In the genomic region with DNA sequence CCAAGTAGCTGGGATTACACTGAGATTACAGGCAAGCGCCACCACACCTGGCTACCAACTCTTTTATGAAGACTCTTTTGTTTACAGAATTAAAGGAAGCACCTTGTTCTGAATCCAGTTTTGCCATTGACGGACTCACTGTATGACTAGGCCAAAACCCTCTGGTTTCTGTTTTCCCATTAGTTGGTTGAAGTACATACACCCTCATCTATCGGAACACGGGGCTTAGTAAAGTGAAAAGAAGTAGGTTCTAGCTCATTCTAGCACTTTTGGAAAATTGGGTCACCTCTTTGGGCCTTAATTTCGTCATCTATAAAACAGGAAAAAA, we compare ENCODE assay signal across 7 cellular contexts.
A peak's percentile ranks its signal among the peaks of the same experiment; 100 is the strongest.
DNase-seq lines count a peak whose midpoint lies in the region; ATAC-seq and TF ChIP-seq lines count a peak whose summit lies in the region.

No MANE protein-coding gene starts in this region.

- H3K36me3 Mint-ChIP-seq in HFFc6 (ENCODE audit: low read depth) (peaks cover 13% of the 10 kb centered on the region), WTC11 (peaks cover 9% of the 10 kb centered on the region)
- H3K36me3 Mint-ChIP-seq in stimulated activated memory B cell treated with anti-CD40 and anti-IgM and Interleukin-4, amounts not matched to agents 10 μg/mL and 1 μg/mL and 100 μg/mL, for 72 hours, result peaks cover 6% of the 10 kb centered on the region

- H3K27me3 Mint-ChIP-seq in HFFc6 (ENCODE audit: insufficient read depth), result peaks cover 2% of the 10 kb centered on the region
- H3K27me3 Mint-ChIP-seq in WTC11 (ENCODE audit: low read depth), result no peaks in the 10 kb centered on the region
- H3K27me3 Mint-ChIP-seq in stimulated activated memory B cell treated with anti-CD40 and anti-IgM and Interleukin-4, amounts not matched to agents 10 μg/mL and 1 μg/mL and 100 μg/mL, for 72 hours, result no peaks in the 10 kb centered on the region

- H3K9ac ChIP-seq in iPS-15b (ENCODE audit: low read depth, low read length), result peak overlapping the region; percentile 26

- DNase-seq in HFFc6 (no peak), WTC11 (ENCODE audit: low spot score) (no peak)
- no peak for DNase-seq in stimulated activated naive CD4-positive, alpha-beta T cell (lab: John Stamatoyannopoulos, UW)

- H3K4me1 Mint-ChIP-seq in HFFc6 (ENCODE audit: low read depth) (peaks cover 7% of the 10 kb centered on the region), WTC11 (peaks cover 20% of the 10 kb centered on the region)
- H3K4me1 Mint-ChIP-seq in stimulated activated memory B cell treated with anti-CD40 and anti-IgM and Interleukin-4, amounts not matched to agents 10 μg/mL and 1 μg/mL and 100 μg/mL, for 72 hours, result peaks cover 16% of the 10 kb centered on the region

- H3K9me3 ChIP-seq in iPS-15b (ENCODE audit: control insufficient read depth, insufficient read depth, low read length), result no peaks in the 10 kb centered on the region

- no peaks in the 10 kb centered on the region for H3K36me3 ChIP-seq in iPS-15b (ENCODE audit: control insufficient read depth, insufficient read depth, low read length)

- peak overlapping the region; percentile 96 for H3K4me3 Mint-ChIP-seq in HFFc6
- H3K4me3 Mint-ChIP-seq in WTC11, result peak overlapping the region; percentile 93
- H3K4me3 Mint-ChIP-seq in stimulated activated memory B cell treated with anti-CD40 and anti-IgM and Interleukin-4, amounts not matched to agents 10 μg/mL and 1 μg/mL and 100 μg/mL, for 72 hours, result peak overlapping the region; percentile 89

- H3K4me3 ChIP-seq in iPS-15b (ENCODE audit: low read depth, low read length), result peak overlapping the region; percentile 35

- TF ChIP-seq CTCF in HFFc6 (IDR thresholded peaks at IDR 0.05), result no peak
- TF ChIP-seq CTCF in WTC11 (IDR thresholded peaks at IDR 0.05), result no peak

- H3K27ac Mint-ChIP-seq in HFFc6 (peak overlapping the region; percentile 97), WTC11 (peak overlapping the region; percentile 67)
- H3K27ac Mint-ChIP-seq in stimulated activated memory B cell treated with anti-CD40 and anti-IgM and Interleukin-4, amounts not matched to agents 10 μg/mL and 1 μg/mL and 100 μg/mL, for 72 hours, result peak overlapping the region; percentile 87

- no peaks in the 10 kb centered on the region for H3K9me3 Mint-ChIP-seq in HFFc6
- no peaks in the 10 kb centered on the region for H3K9me3 Mint-ChIP-seq in WTC11
- no peaks in the 10 kb centered on the region for H3K9me3 Mint-ChIP-seq in stimulated activated memory B cell treated with anti-CD40 and anti-IgM and Interleukin-4, amounts not matched to agents 10 μg/mL and 1 μg/mL and 100 μg/mL, for 72 hours

- no peak for TF ChIP-seq POLR2A in GM18505 (IDR thresholded peaks at IDR 0.05; ENCODE audit: borderline replicate concordance, extremely low read depth, insufficient read depth, insufficient read length)

- ATAC-seq in WTC11 (no peak), HG03342 (IDR thresholded peaks at IDR 0.05; ENCODE audit: unreplicated experiment) (no peak), GM18505 (IDR thresholded peaks at IDR 0.05; ENCODE audit: unreplicated experiment) (no peak)
- no peak for ATAC-seq in stimulated activated memory B cell treated with anti-CD40 and anti-IgM and Interleukin-4, amounts not matched to agents 10 μg/mL and 1 μg/mL and 100 μg/mL, for 72 hours

- POLR2A ChIA-PET in WTC11 (lab: Charles Lee), result no interaction called here

- no peaks in the 10 kb centered on the region for H3K4me1 ChIP-seq in iPS-15b (ENCODE audit: control insufficient read depth, insufficient read depth, low read length)

- CTCF ChIA-PET in WTC11 (lab: Charles Lee), result interaction anchor here (0.9 kb wide), 1 partner anchor 72 kb away, joined by 4 read pairs; no protein-coding TSS in a partner anchor

- H3K27me3 ChIP-seq in iPS-15b (ENCODE audit: control insufficient read depth, insufficient read depth, low read length), result no peaks in the 10 kb centered on the region

TF ChIP-seq in WTC11, 78 proteins besides CTCF, POLR2A, EP300 and RAD21:
- TF ChIP-seq ZNF317 (CRISPR knock-in tag; IDR thresholded peaks at IDR 0.05; ENCODE audit: borderline replicate concordance, low read depth) (no peak), ATF1 (CRISPR knock-in tag; IDR thresholded peaks at IDR 0.05) (no peak), TEAD1 (CRISPR knock-in tag; IDR thresholded peaks at IDR 0.05) (no peak), ETV6 (CRISPR knock-in tag; IDR thresholded peaks at IDR 0.05) (no peak), ESRRA (CRISPR knock-in tag; IDR thresholded peaks at IDR 0.05; ENCODE audit: borderline replicate concordance) (no peak), ZNF121 (CRISPR knock-in tag; IDR thresholded peaks at IDR 0.05) (no peak), FOXP1 (CRISPR knock-in tag; IDR thresholded peaks at IDR 0.05; ENCODE audit: borderline replicate concordance) (no peak)
- TF ChIP-seq, protein P1, sequence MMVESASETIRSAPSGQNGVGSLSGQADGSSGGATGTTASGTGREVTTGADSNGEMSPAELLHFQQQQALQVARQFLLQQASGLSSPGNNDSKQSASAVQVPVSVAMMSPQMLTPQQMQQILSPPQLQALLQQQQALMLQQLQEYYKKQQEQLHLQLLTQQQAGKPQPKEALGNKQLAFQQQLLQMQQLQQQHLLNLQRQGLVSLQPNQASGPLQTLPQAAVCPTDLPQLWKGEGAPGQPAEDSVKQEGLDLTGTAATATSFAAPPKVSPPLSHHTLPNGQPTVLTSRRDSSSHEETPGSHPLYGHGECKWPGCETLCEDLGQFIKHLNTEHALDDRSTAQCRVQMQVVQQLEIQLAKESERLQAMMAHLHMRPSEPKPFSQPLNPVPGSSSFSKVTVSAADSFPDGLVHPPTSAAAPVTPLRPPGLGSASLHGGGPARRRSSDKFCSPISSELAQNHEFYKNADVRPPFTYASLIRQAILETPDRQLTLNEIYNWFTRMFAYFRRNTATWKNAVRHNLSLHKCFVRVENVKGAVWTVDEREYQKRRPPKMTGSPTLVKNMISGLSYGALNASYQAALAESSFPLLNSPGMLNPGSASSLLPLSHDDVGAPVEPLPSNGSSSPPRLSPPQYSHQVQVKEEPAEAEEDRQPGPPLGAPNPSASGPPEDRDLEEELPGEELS (CRISPR knock-in tag; IDR thresholded peaks at IDR 0.05), result no peak
- TF ChIP-seq, protein P2, sequence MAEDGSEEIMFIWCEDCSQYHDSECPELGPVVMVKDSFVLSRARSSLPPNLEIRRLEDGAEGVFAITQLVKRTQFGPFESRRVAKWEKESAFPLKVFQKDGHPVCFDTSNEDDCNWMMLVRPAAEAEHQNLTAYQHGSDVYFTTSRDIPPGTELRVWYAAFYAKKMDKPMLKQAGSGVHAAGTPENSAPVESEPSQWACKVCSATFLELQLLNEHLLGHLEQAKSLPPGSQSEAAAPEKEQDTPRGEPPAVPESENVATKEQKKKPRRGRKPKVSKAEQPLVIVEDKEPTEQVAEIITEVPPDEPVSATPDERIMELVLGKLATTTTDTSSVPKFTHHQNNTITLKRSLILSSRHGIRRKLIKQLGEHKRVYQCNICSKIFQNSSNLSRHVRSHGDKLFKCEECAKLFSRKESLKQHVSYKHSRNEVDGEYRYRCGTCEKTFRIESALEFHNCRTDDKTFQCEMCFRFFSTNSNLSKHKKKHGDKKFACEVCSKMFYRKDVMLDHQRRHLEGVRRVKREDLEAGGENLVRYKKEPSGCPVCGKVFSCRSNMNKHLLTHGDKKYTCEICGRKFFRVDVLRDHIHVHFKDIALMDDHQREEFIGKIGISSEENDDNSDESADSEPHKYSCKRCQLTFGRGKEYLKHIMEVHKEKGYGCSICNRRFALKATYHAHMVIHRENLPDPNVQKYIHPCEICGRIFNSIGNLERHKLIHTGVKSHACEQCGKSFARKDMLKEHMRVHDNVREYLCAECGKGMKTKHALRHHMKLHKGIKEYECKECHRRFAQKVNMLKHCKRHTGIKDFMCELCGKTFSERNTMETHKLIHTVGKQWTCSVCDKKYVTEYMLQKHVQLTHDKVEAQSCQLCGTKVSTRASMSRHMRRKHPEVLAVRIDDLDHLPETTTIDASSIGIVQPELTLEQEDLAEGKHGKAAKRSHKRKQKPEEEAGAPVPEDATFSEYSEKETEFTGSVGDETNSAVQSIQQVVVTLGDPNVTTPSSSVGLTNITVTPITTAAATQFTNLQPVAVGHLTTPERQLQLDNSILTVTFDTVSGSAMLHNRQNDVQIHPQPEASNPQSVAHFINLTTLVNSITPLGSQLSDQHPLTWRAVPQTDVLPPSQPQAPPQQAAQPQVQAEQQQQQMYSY (CRISPR knock-in tag; IDR thresholded peaks at IDR 0.05), result no peak
- TF ChIP-seq, protein P3, sequence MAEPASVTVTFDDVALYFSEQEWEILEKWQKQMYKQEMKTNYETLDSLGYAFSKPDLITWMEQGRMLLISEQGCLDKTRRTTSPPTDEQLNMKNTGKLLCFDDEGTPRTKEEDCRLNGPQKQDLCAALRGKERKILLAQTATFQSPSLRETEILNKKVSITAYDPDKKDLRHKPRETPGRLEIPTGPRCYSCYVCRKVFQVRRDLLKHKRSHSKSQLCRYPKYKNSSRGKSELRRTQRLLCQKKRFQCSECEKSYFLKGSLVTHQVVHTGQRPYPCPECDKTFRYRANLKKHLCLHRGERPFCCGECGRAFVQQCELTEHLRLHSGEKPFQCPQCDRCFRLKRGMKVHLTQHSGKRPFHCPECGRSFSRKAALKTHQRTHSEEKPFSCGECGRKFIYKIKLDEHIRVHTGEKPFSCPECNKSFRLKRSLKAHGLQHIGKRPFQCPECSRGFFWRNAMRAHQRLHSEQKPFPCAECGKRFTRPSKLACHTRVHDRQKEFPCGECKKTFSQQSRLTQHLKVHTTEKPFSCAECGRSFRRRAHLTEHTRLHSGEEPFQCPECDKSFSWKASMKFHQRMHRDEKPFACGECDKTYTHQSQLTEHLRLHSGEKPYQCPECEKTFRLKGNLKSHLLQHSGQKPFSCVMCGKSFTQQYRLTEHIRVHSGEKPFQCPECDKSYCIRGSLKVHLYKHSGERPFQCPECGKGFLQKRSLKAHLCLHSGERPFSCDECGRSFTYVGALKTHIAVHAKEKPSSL (CRISPR knock-in tag; conservative IDR thresholded peaks at IDR 0.05), result no peak
